ENCODE assay signal across 23 cellular contexts in the genomic region with DNA sequence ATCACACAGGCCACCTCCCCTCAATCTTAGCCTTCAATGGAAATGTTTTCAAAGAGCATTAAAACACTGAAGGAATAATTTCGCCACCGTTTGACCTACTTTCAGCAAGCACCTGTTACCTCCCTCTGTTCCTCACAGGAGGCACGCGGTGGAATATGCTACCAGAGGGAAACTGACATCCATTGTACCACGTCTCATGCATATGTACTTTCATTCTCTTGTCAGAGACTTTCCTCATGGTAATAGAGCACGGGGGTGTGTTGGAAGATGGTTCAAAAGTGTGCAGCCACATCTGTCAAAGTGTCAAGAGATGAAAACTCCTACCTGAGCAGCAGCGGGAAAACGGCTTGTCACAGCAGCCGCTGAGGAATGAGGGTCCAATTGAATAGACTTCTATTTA.
"Had no signal": no experiment of that assay in that cellular context is flagged by ENCODE, and none has a peak within 500 bp of the region (broad histone marks: within the 10 kb centered on the region; RNA-seq: fewer than 3 reads in every experiment).

No MANE protein-coding gene starts in this region.

- H3K9me3 ChIP-seq: SJSA1, SK-N-SH had no signal

- H3K27ac ChIP-seq: HL-60, SJSA1 had no signal

- H3K27me3 ChIP-seq: SJSA1 had no signal

- H3K9ac ChIP-seq: SK-N-SH had no signal

- H3K4me1 ChIP-seq: SJSA1 had no signal

- DNase-seq: KBM-7, MV-4-11, NCI-H1048, NCI-H1105, NCI-H1417, NCI-H1436 treated with DMSO at 0.1 percent for 48 hours, NCI-H1694, NCI-H187 treated with DMSO at 0.1 percent for 48 hours, NCI-H2029 treated with DMSO at 0.1 percent for 48 hours, NCI-H2227 treated with DMSO at 0.1 percent for 48 hours, NCI-H446, NCI-H510A, NCI-H524 treated with DMSO at 0.1 percent for 48 hours, NCI-H69, NCI-H774, Right ventricle myocardium superior, RPMI8226, SIG-M5, SK-N-SH had no signal

- H3K4me3 ChIP-seq: SJSA1 had no signal

- FAIRE-seq: HTR-8/SVneo, RCC 7860 had no signal

- H3K4me2 ChIP-seq: SK-N-SH had no signal

- H3K36me3 ChIP-seq: SJSA1 had no signal
